Comparison of ENCODE assay signal across 13 cellular contexts in genomic region chr1:46953847-46954246, GRCh38. TPM values are rescaled to one million over a fixed set of nuclear protein-coding genes. Genes with fewer than 3 reads are reported as not detected.
"Had no signal": no experiment of that assay in that cellular context is flagged by ENCODE, and none has a peak within 500 bp of the region (broad histone marks: within the 10 kb centered on the region; RNA-seq: fewer than 3 reads in every experiment).

No MANE protein-coding gene starts in this region.

RNA-seq across cellular contexts. Expression of gene CYP4A11, which starts 12.6 kb away (rescaled TPM):
- total RNA-seq: activated naive CD4-positive, alpha-beta T cell treated with anti-CD3 and anti-CD28 coated beads for 36 hours; activated naive CD4-positive, alpha-beta T cell treated with anti-CD3 and anti-CD28 coated beads, Interleukin-2, amount 50 U/mL, for 72 hours; activated naive CD8-positive, alpha-beta T cell treated with anti-CD3 and anti-CD28 coated beads for 36 hours; activated naive CD8-positive, alpha-beta T cell treated with anti-CD3 and anti-CD28 coated beads, Interleukin-2, amount 10 ng/mL, durations not matched to agents 7 days and 5 days; activated T-cell treated with anti-CD3 and anti-CD28 coated beads, Interleukin-2, amount 50 U/mL, for 72 hours; activated T-helper 1 cell treated with anti-CD3 and anti-CD28 coated beads, Interleukin-12 subunit alpha, Interleukin-12 subunit beta, Interleukin-2, Interleukin-4 antibody, amounts not matched to agents 30 ng/mL and 10 ng/mL and 1 ng/mL, durations not matched to agents 14 hours and 24 hours and 36 hours; activated T-helper 17 cell treated with anti-CD3 and anti-CD28 coated beads, Interleukin-2, amount 50 U/mL, for 72 hours; activated T-helper 2 cell treated with anti-CD3 and anti-CD28 coated beads, Interferon-gamma antibody, Interleukin-2, Interleukin-4, amounts not matched to agents 10 μg/mL and 5 μg/mL and 100 μg/mL, durations not matched to agents 14 hours and 24 hours and 36 hours; ascending aorta; astrocyte; bronchial epithelial cell; cardiac muscle cell; cardiac septum had no signal
- polyA plus RNA-seq: cardiac muscle cell had no signal
